11 cellular contexts compared by ENCODE assay signal in the genomic region with DNA sequence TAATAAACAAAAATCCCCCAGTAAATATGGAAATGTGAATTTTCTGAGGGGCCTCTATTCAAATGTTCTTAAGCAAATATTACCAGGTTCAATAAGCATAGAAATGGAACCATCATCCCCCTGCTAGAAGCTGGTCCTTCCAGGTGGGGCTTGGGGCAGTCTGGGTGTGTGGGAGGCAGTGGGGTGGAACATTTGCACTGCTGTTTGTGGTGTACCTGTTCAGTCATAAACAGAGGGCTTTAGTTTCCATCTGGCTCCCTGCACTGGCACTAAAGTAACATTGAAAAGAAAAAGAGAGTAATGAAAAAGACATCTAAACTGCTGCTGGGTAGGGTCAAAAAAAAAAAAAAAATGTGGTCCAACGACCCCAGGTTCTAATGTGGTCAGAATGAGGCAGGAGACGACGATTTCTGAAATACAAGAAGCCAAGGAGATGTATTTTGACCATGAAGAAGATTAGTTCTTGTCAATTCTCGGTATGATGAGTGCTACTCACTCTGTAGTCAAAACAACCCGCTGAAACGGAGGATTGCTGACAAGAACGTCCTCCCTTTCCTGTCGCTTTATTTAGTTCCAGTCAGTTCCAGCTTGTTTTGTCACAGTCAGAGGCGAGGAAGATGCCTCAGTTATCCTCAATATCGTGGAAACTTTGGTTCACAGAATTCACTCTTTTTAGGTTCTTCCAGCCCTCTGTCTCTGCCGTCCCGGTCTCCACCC. TPM values are rescaled to one million over a fixed set of nuclear protein-coding genes. Genes with fewer than 3 reads are reported as not detected.
DNase-seq lines count a peak whose midpoint lies in the region; ATAC-seq and TF ChIP-seq lines count a peak whose summit lies in the region.
"Had no signal": no experiment of that assay in that cellular context is flagged by ENCODE, and none has a peak within 500 bp of the region (broad histone marks: within the 10 kb centered on the region; RNA-seq: fewer than 3 reads in every experiment).

No MANE protein-coding gene starts in this region.

- POLR2A ChIA-PET in GM10248 (lab: Yijun Ruan, JAX) (no interaction called here), OCI-LY7 (lab: Charles Lee) (interaction anchor here (0.9 kb wide), 1 partner anchor 45 kb away, joined by 3 read pairs; no protein-coding TSS in a partner anchor)
- POLR2A ChIA-PET in CD4-positive, alpha-beta T cell (lab: Charles Lee): no interaction called here

- H3K4me2 ChIP-seq in OCI-LY7 (ENCODE audit: low read length): peak overlapping the region; percentile 61

- BruUV-seq in OCI-LY7 (replicated peaks; lab: Mats Ljungman, UMichigan): no TSS peak

- peak overlapping the region; percentile 21 for H3K27ac ChIP-seq in OCI-LY7 (ENCODE audit: low read depth, low read length, poor library complexity, severe bottlenecking)
- H3K27ac ChIP-seq in CD4-positive, alpha-beta T cell (ENCODE audit: low read depth, low read length): no peak overlapping the region
- H3K27ac ChIP-seq: heart left ventricle, SJSA1 had no signal

- peak overlapping the region; percentile 90 for H2AFZ ChIP-seq in OCI-LY7 (ENCODE audit: low read length)

- H3K4me3 ChIP-seq in OCI-LY7 (ENCODE audit: low read depth, low read length, poor library complexity, severe bottlenecking): no peak overlapping the region
- H3K4me3 ChIP-seq: heart left ventricle, SJSA1 had no signal

- peak; percentile 45 for DNase-seq in GM10248 (ENCODE audit: extremely low spot score)
- DNase-seq in GM19240 (ENCODE audit: insufficient read length, low spot score): peak; percentile 26
- DNase-seq in OCI-LY7 (ENCODE audit: low spot score): peak; percentile 51
- DNase-seq in HT-29 (ENCODE audit: low spot score): no peak
- no peak for DNase-seq in endothelial cell (ENCODE audit: low spot score)
- DNase-seq in NCI-H1105 (lab: John Stamatoyannopoulos, UW): no peak
- no peak for DNase-seq in CD4-positive, alpha-beta T cell
- DNase-seq: Calu3, heart left ventricle had no signal

- CTCF ChIA-PET in GM10248 (lab: Yijun Ruan, JAX) (interaction anchor here (0.9 to 4.8 kb wide), 5 partner anchors 15 to 91 kb away, joined by 3 to 49 read pairs (median 4); no protein-coding TSS in a partner anchor), OCI-LY7 (lab: Charles Lee; ENCODE audit: unreplicated experiment) (no interaction called here)
- CTCF ChIA-PET in CD4-positive, alpha-beta T cell (lab: Charles Lee): no interaction called here

- H3K4me1 ChIP-seq in OCI-LY7 (ENCODE audit: insufficient read depth, low read length, poor library complexity, severe bottlenecking): peaks cover 30% of the 10 kb centered on the region

- no peaks in the 10 kb centered on the region for H4K20me1 ChIP-seq in OCI-LY7 (ENCODE audit: insufficient read depth, low read length)

- no peaks in the 10 kb centered on the region for H3K27me3 ChIP-seq in CD4-positive, alpha-beta T cell (ENCODE audit: control insufficient read depth, insufficient read depth, low read length)
- H3K27me3 ChIP-seq: SJSA1 had no signal

- peaks cover 3% of the 10 kb centered on the region for H3K27me3 Mint-ChIP-seq in endothelial cell (ENCODE audit: unreplicated experiment)
- no peaks in the 10 kb centered on the region for H3K27me3 Mint-ChIP-seq in CD4-positive, alpha-beta T cell

- no peaks in the 10 kb centered on the region for H3K9me2 ChIP-seq in OCI-LY7 (ENCODE audit: insufficient read depth, low read length)

- H3K9me3 ChIP-seq in OCI-LY7 (ENCODE audit: low read length): no peaks in the 10 kb centered on the region
- H3K9me3 ChIP-seq in CD4-positive, alpha-beta T cell (ENCODE audit: control insufficient read depth, low read length): no peaks in the 10 kb centered on the region
- H3K9me3 ChIP-seq: heart left ventricle, SJSA1 had no signal

- no peaks in the 10 kb centered on the region for H3K36me3 Mint-ChIP-seq in endothelial cell (ENCODE audit: low read depth, unreplicated experiment)
- H3K36me3 Mint-ChIP-seq in CD4-positive, alpha-beta T cell (ENCODE audit: low read depth): no peaks in the 10 kb centered on the region

- no peak overlapping the region for H3K27ac Mint-ChIP-seq in endothelial cell (ENCODE audit: unreplicated experiment)
- H3K27ac Mint-ChIP-seq in CD4-positive, alpha-beta T cell: no peak overlapping the region

- TF ChIP-seq CTCF in GM10248 (IDR thresholded peaks at IDR 0.05; ENCODE audit: control extremely low read depth, extremely low read depth, low read depth, missing control alignments) (no peak), OCI-LY7 (conservative IDR thresholded peaks at IDR 0.05; ENCODE audit: low read length) (no peak), endothelial cell (IDR thresholded peaks at IDR 0.05; ENCODE audit: unreplicated experiment) (no peak)
- TF ChIP-seq CTCF in CD4-positive, alpha-beta T cell (IDR thresholded peaks at IDR 0.05): no peak

- H3K4me3 Mint-ChIP-seq in endothelial cell (ENCODE audit: unreplicated experiment): no peak overlapping the region
- no peak overlapping the region for H3K4me3 Mint-ChIP-seq in CD4-positive, alpha-beta T cell

- no peaks in the 10 kb centered on the region for H3K9me3 Mint-ChIP-seq in endothelial cell (ENCODE audit: unreplicated experiment)
- no peaks in the 10 kb centered on the region for H3K9me3 Mint-ChIP-seq in CD4-positive, alpha-beta T cell

- intact Hi-C loops in OCI-LY7 (cut with micrococcal nuclease; ENCODE audit: unreplicated experiment): no loop called here
- intact Hi-C loops in CD4-positive, alpha-beta T cell (cut with DNase I, micrococcal nuclease): loop anchor here (5.0 to 10.0 kb wide), 2 partner anchors 108 to 371 kb away; a partner anchor contains a TSS

- peak; percentile 65 for ATAC-seq in HG02943 (IDR thresholded peaks at IDR 0.05; ENCODE audit: low read depth, unreplicated experiment)
- no peak for ATAC-seq in CD4-positive, alpha-beta T cell (ENCODE audit: poor library complexity)
- ATAC-seq: heart left ventricle had no signal

- no peaks in the 10 kb centered on the region for H3K4me1 Mint-ChIP-seq in endothelial cell (ENCODE audit: unreplicated experiment)
- H3K4me1 Mint-ChIP-seq in CD4-positive, alpha-beta T cell (ENCODE audit: low read depth): peaks cover 31% of the 10 kb centered on the region

- no peaks in the 10 kb centered on the region for H3K36me3 ChIP-seq in OCI-LY7 (ENCODE audit: insufficient read depth, low read length)
- H3K36me3 ChIP-seq: heart left ventricle, SJSA1 had no signal

- no peaks in the 10 kb centered on the region for H3K79me2 ChIP-seq in OCI-LY7 (ENCODE audit: insufficient read depth, low read depth, low read length)

RNA-seq across cellular contexts. Expression of a gene that starts 44.2 kb away (rescaled TPM):
- total RNA-seq in OCI-LY7 (2014; rRNA removed; shearing (Covaris generic)): not detected in 2 replicates
- total RNA-seq in OCI-LY7 (2022) (not detected in 2 replicates), endothelial cell (ENCODE audit: unreplicated experiment) (not detected)
- not detected in 2 replicates for total RNA-seq in HT-29 (2014; rRNA removed; shearing (Covaris generic))
- not detected for total RNA-seq in CD4-positive, alpha-beta T cell
- total RNA-seq: Calu3, heart left ventricle, SJSA1 had no signal

RNA-seq across cellular contexts. Expression of a gene that starts 44.3 kb away (rescaled TPM):
- total RNA-seq in OCI-LY7 (2014; rRNA removed; shearing (Covaris generic)): 19.5 and 24.2 TPM in 2 replicates
- total RNA-seq in OCI-LY7 (2022) (20.9 and 25.2 TPM in 2 replicates), endothelial cell (ENCODE audit: unreplicated experiment) (27.3 TPM)
- 39.5 and 42.4 TPM in 2 replicates for total RNA-seq in HT-29 (2014; rRNA removed; shearing (Covaris generic))
- total RNA-seq in CD4-positive, alpha-beta T cell: 10 to 100 TPM; 12.8 to 13.2 TPM

Comparison
In these comparisons a context has a peak if more than half of its experiments do, and no peak if none do; other contexts are left out.
1. DNase-seq: peak in GM10248 (single experiment), GM19240 (single experiment) and OCI-LY7 (single experiment); none in HT-29 (single experiment), endothelial cell (single experiment), NCI-H1105 (single experiment) and CD4-positive, alpha-beta T cell (0 of 10).